ENCODE assay signal across 1 cellular context in the genomic region with DNA sequence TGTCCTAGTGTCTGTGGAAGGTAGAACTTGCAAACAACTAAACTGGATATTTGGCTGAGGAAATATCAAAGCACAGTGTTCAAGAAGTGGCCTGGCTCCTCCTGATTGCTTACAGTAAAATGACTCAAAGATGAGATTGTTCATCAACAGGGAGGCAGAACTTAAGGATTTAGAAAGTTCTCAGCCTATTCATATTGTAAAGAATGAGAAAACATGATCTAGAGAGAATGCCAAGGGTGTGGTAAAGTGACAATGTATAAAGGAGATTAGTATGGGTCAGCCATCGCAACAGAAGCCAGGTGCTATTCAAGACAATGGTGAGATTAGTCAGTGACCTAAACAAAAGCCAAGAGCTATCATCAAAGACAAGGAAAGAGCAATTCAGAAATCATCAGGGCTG.
TF ChIP-seq lines count a peak whose summit lies in the region.

No MANE protein-coding gene starts in this region.

TF ChIP-seq in H1, 55 proteins besides CTCF, POLR2A, EP300 and RAD21:
- TF ChIP-seq, protein P1, sequence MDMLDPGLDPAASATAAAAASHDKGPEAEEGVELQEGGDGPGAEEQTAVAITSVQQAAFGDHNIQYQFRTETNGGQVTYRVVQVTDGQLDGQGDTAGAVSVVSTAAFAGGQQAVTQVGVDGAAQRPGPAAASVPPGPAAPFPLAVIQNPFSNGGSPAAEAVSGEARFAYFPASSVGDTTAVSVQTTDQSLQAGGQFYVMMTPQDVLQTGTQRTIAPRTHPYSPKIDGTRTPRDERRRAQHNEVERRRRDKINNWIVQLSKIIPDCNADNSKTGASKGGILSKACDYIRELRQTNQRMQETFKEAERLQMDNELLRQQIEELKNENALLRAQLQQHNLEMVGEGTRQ (IDR thresholded peaks at IDR 0.05; ENCODE audit: low read length) = no peak
- TF ChIP-seq SIRT6 (IDR thresholded peaks at IDR 0.05; ENCODE audit: low read length) (no peak), SP1 (IDR thresholded peaks at IDR 0.05; ENCODE audit: low read depth, low read length) (no peak), BACH1 (IDR thresholded peaks at IDR 0.05; ENCODE audit: low read length) (no peak)
TF ChIP-seq in H1: peak in this region for 0.
